8 cellular contexts compared by ENCODE assay signal in the genomic region with DNA sequence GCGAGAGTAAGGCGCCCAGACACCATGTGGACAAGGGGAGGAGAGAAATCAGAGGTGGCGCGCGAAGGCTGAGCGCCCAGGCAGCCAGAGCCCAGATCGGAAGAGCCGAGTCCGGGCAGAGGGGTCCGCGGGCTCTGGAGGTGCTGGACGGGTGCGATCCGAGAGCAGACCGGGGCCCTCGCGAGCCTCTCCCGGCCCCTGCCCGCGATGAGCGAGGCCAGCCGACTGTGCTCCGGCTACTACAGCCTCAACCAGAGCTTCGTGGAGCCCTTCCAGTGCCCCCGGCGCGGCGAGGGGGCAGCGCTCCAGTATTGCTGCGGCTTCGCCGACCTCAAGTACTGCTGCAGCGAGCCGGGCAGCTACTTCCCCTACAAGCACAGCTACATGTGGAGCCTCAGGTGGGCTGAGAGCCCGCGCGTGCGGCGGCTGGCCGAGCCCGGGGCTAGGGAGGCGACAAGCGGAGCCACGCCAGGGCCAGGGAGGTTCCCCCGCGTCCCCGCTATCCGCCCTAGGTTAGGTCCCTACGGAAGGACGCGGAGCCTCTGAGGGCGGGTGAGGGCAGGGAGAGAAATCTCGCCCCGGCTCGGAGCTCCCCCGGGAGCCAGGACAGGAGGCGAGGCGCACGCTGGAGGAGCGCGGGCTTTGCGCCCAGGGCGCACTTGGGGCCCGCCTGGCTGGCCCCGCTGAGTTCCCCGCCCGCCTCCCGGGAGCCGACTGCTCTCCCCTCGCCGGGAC. TPM values are rescaled to one million over a fixed set of nuclear protein-coding genes. Genes with fewer than 3 reads are reported as not detected.
A peak's percentile ranks its signal among the peaks of the same experiment; 100 is the strongest.
DNase-seq lines count a peak whose midpoint lies in the region; ATAC-seq and TF ChIP-seq lines count a peak whose summit lies in the region.

SHISAL2B (plus strand) TSS at position 87 of the 735 bp plus-strand sequence; CDS start at position 208, 121 bp downstream.

- peak within 1 kb of the TSS; percentile 1 to 56 (median 30) for H3K4me3 ChIP-seq in breast epithelium

- no peak for TF ChIP-seq POLR2A in breast epithelium (IDR thresholded peaks at IDR 0.05)

- H3K36me3 ChIP-seq in breast epithelium, result no peaks in the 10 kb centered on the region

- no peaks in the 10 kb centered on the region for H3K9me3 ChIP-seq in breast epithelium

- no peak within 1 kb of the TSS for H3K27ac ChIP-seq in breast epithelium

- peak; percentile 14 for DNase-seq in DMS79 treated with DMSO at 0.1 percent for 48 hours (lab: John Stamatoyannopoulos, UW)
- no peak for DNase-seq in DMS79 (lab: John Stamatoyannopoulos, UW)
- peak; percentile 89 for DNase-seq in NCI-H146 (lab: John Stamatoyannopoulos, UW)
- no peak for DNase-seq in breast epithelium (ENCODE audit: low spot score in 2 of 2)
- peak; percentile 9 to 11 for DNase-seq in lung microvascular endothelial cell (ENCODE audit: low read depth in 2 of 2)
- no peak for DNase-seq in HCEC 1CT
- DNase-seq in medulla oblongata (ENCODE audit: extremely low spot score), result no peak

- intact Hi-C loops in breast epithelium (cut with DNase I; ENCODE audit: low total_unique reads), result no loop called here

- peaks cover 5 to 31% of the 10 kb centered on the region in 2 donors for H3K27me3 ChIP-seq in breast epithelium

- ATAC-seq in GM19324 (IDR thresholded peaks at IDR 0.05; ENCODE audit: low FRiP score, unreplicated experiment), result no peak

- TF ChIP-seq CTCF in breast epithelium (IDR thresholded peaks at IDR 0.05), result no peak

- peaks cover 0 to 5% of the 10 kb centered on the region in 2 donors for H3K4me1 ChIP-seq in breast epithelium

RNA-seq across cellular contexts. Expression of gene SHISAL2B, which starts in this region (rescaled TPM):
- total RNA-seq in breast epithelium (not detected), lung microvascular endothelial cell (not detected in 2 replicates)

Comparison
In these comparisons a context has a peak if more than half of its experiments do, and no peak if none do; other contexts are left out.
1. DNase-seq: peak in DMS79 treated with DMSO at 0.1 percent for 48 hours (single experiment) and NCI-H146 (single experiment); none in DMS79 (single experiment), breast epithelium (0 of 2), HCEC 1CT (single experiment) and medulla oblongata (single experiment).
2. Peak in DNase-seq in lung microvascular endothelial cell; RNA of the gene not detected or under 1 TPM.